Comparison of ENCODE assay signal across 8 cellular contexts in genomic region chr9:130172161-130172857, GRCh38. TPM values are rescaled to one million over a fixed set of nuclear protein-coding genes. Genes with fewer than 3 reads are reported as not detected.
DNase-seq lines count a peak whose midpoint lies in the region; ATAC-seq and TF ChIP-seq lines count a peak whose summit lies in the region.

Gene NCS1 (plus strand): TSS chr9:130172404. CDS start chr9:130172664, 260 bp downstream.

- peak; percentile 77 for ATAC-seq in activated CD8-positive, alpha-beta memory T cell treated with anti-CD3 and anti-CD28 coated beads, Interleukin-2, amount 10 ng/mL, durations not matched to agents 7 days and 5 days
- ATAC-seq in HG02763 (IDR thresholded peaks at IDR 0.05; ENCODE audit: unreplicated experiment) (no peak), GM19035 (IDR thresholded peaks at IDR 0.05; ENCODE audit: unreplicated experiment) (no peak)

- no peaks in the 10 kb centered on the region for H3K9me3 Mint-ChIP-seq in activated CD8-positive, alpha-beta memory T cell treated with anti-CD3 and anti-CD28 coated beads, Interleukin-2, amount 10 ng/mL, durations not matched to agents 7 days and 5 days (ENCODE audit: low read depth)
- H3K9me3 Mint-ChIP-seq in endothelial cell (ENCODE audit: unreplicated experiment): no peaks in the 10 kb centered on the region

- H3K27ac Mint-ChIP-seq in activated CD8-positive, alpha-beta memory T cell treated with anti-CD3 and anti-CD28 coated beads, Interleukin-2, amount 10 ng/mL, durations not matched to agents 7 days and 5 days: peak within 1 kb of the TSS; percentile 6
- H3K27ac Mint-ChIP-seq in endothelial cell (ENCODE audit: unreplicated experiment): no peak within 1 kb of the TSS

- in situ Hi-C loops in G401 (cut with HindIII; ENCODE audit: low sequenced_read_pairs): no loop called here

- TF ChIP-seq CTCF in endothelial cell (IDR thresholded peaks at IDR 0.05; ENCODE audit: unreplicated experiment): no peak

- CTCF ChIA-PET in activated CD8-positive, alpha-beta memory T cell treated with anti-CD3 and anti-CD28 coated beads, Interleukin-2, amount 10 ng/mL, durations not matched to agents 7 days and 5 days (lab: Charles Lee): no interaction called here

- H3K4me1 Mint-ChIP-seq in activated CD8-positive, alpha-beta memory T cell treated with anti-CD3 and anti-CD28 coated beads, Interleukin-2, amount 10 ng/mL, durations not matched to agents 7 days and 5 days: peaks cover 11% of the 10 kb centered on the region
- H3K4me1 Mint-ChIP-seq in endothelial cell (ENCODE audit: unreplicated experiment): peaks cover 4% of the 10 kb centered on the region

- peak within 1 kb of the TSS; percentile 69 for H3K4me3 Mint-ChIP-seq in activated CD8-positive, alpha-beta memory T cell treated with anti-CD3 and anti-CD28 coated beads, Interleukin-2, amount 10 ng/mL, durations not matched to agents 7 days and 5 days
- peak within 1 kb of the TSS; percentile 93 for H3K4me3 Mint-ChIP-seq in endothelial cell (ENCODE audit: unreplicated experiment)

- no peaks in the 10 kb centered on the region for H3K36me3 Mint-ChIP-seq in activated CD8-positive, alpha-beta memory T cell treated with anti-CD3 and anti-CD28 coated beads, Interleukin-2, amount 10 ng/mL, durations not matched to agents 7 days and 5 days
- peaks cover 4% of the 10 kb centered on the region for H3K36me3 Mint-ChIP-seq in endothelial cell (ENCODE audit: low read depth, unreplicated experiment)

- DNase-seq in G401 (ENCODE audit: low spot score) (peak; percentile 78), NCI-H2227 treated with DMSO at 0.1 percent for 48 hours (lab: John Stamatoyannopoulos, UW) (peak; percentile 13), endothelial cell (ENCODE audit: low spot score) (peak; percentile 58), medulla oblongata (ENCODE audit: extremely low spot score) (peak; percentile 71)
- peak; percentile 53 for DNase-seq in activated CD8-positive, alpha-beta memory T cell treated with anti-CD3 and anti-CD28 coated beads, Interleukin-2, amount 10 ng/mL, durations not matched to agents 7 days and 5 days
- peak in 2 of 3 donors; percentile 21 to 46 for DNase-seq in stimulated activated CD4-positive, alpha-beta T cell treated with anti-CD3 and anti-CD28 coated beads, TNF-alpha, amount 100 ng/mL, for 48 hours (ENCODE audit: low read depth in 3 of 3)

- H3K27me3 Mint-ChIP-seq in activated CD8-positive, alpha-beta memory T cell treated with anti-CD3 and anti-CD28 coated beads, Interleukin-2, amount 10 ng/mL, durations not matched to agents 7 days and 5 days: peaks cover 27% of the 10 kb centered on the region
- peaks cover 15% of the 10 kb centered on the region for H3K27me3 Mint-ChIP-seq in endothelial cell (ENCODE audit: unreplicated experiment)

RNA-seq across cellular contexts. Expression of gene NCS1, which starts in this region (rescaled TPM):
- 36.4 and 44.9 TPM in 2 replicates for total RNA-seq in G401 (2014; rRNA removed; shearing (Covaris generic))
- 10 to 100 TPM in 1 of 2 experiments, 1 to 10 TPM in 1; 4.0 to 16.9 TPM for total RNA-seq in activated CD8-positive, alpha-beta memory T cell treated with anti-CD3 and anti-CD28 coated beads, Interleukin-2, amount 10 ng/mL, durations not matched to agents 7 days and 5 days
- total RNA-seq in endothelial cell (ENCODE audit: unreplicated experiment): 20.1 TPM

Comparison
In these comparisons a context has a peak if more than half of its experiments do, and no peak if none do; other contexts are left out.
1. DNase-seq: peak in every context shown above with its lines; median percentile 78 in G401; 71 in medulla oblongata; 58 in endothelial cell; 53 in activated CD8-positive, alpha-beta memory T cell treated with anti-CD3 and anti-CD28 coated beads, Interleukin-2, amount 10 ng/mL, durations not matched to agents 7 days and 5 days; 34 in stimulated activated CD4-positive, alpha-beta T cell treated with anti-CD3 and anti-CD28 coated beads, TNF-alpha, amount 100 ng/mL, for 48 hours; 13 in NCI-H2227 treated with DMSO at 0.1 percent for 48 hours.